Comparison of ENCODE assay signal across 17 cellular contexts in the genomic region with DNA sequence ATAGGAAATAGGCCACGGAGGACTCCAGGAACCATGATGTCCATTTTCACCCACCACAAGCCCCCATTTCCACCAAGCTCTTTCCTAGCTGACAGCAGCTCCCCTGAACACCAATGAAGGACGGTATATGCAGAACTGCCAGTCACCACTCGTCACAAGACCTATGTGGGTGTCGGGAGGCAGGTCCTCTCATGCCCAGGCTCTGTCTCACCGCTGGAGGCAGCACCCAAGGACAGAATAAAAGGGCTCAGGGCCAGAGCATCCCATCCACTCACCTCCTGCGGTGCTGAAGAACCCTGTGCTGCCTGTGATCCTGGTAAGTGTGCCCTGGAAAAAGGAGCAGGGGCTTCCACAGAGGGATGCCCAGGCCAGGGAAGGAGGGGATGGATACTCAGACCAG. TPM values are rescaled to one million over a fixed set of nuclear protein-coding genes. Genes with fewer than 3 reads are reported as not detected.
"Had no signal": no experiment of that assay in that cellular context is flagged by ENCODE, and none has a peak within 500 bp of the region (broad histone marks: within the 10 kb centered on the region; RNA-seq: fewer than 3 reads in every experiment).

A gene with protein sequence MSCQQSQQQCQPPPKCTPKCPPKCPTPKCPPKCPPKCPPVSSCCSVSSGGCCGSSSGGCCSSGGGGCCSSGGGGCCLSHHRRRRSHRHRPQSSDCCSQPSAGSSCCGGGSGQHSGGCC (plus strand): TSS at position 266 of the 400 bp plus-strand sequence. CDS start 1,232 bp downstream, outside the sequence.

- H3K36me3 ChIP-seq: ascending aorta, thyroid gland had no signal

- H3K27me3 ChIP-seq: ascending aorta, thyroid gland had no signal

- ATAC-seq: natural killer cell treated with Interleukin-12 subunit alpha and Interleukin-12 subunit beta and Interleukin-15 and Interleukin-18, amount 100 ng/mL, for 72 hours; stimulated activated memory B cell treated with anti-CD40 and anti-IgM and Interleukin-4, amounts not matched to agents 10 μg/mL and 1 μg/mL and 100 μg/mL, for 72 hours had no signal

- H3K4me1 Mint-ChIP-seq: activated naive CD4-positive, alpha-beta T cell treated with anti-CD3 and anti-CD28 coated beads, Interleukin-2, amount 10 ng/mL, durations not matched to agents 7 days and 5 days; endodermal cell; stimulated activated memory B cell treated with anti-CD40 and anti-IgM and Interleukin-4, amounts not matched to agents 10 μg/mL and 1 μg/mL and 100 μg/mL, for 72 hours had no signal

- H3K27ac ChIP-seq: ascending aorta, thyroid gland had no signal

- H3K36me3 Mint-ChIP-seq: activated naive CD4-positive, alpha-beta T cell treated with anti-CD3 and anti-CD28 coated beads, Interleukin-2, amount 10 ng/mL, durations not matched to agents 7 days and 5 days; natural killer cell treated with Interleukin-12 subunit alpha and Interleukin-12 subunit beta and Interleukin-15 and Interleukin-18, amount 100 ng/mL, for 72 hours; stimulated activated memory B cell treated with anti-CD40 and anti-IgM and Interleukin-4, amounts not matched to agents 10 μg/mL and 1 μg/mL and 100 μg/mL, for 72 hours had no signal

- H3K4me1 ChIP-seq: ascending aorta, thyroid gland had no signal

- H3K27ac Mint-ChIP-seq: activated naive CD4-positive, alpha-beta T cell treated with anti-CD3 and anti-CD28 coated beads, Interleukin-2, amount 10 ng/mL, durations not matched to agents 7 days and 5 days; endodermal cell; natural killer cell treated with Interleukin-12 subunit alpha and Interleukin-12 subunit beta and Interleukin-15 and Interleukin-18, amount 100 ng/mL, for 72 hours; stimulated activated memory B cell treated with anti-CD40 and anti-IgM and Interleukin-4, amounts not matched to agents 10 μg/mL and 1 μg/mL and 100 μg/mL, for 72 hours had no signal

- H3K4me3 ChIP-seq: ascending aorta, thyroid gland had no signal

- H3K9me3 Mint-ChIP-seq: activated naive CD4-positive, alpha-beta T cell treated with anti-CD3 and anti-CD28 coated beads, Interleukin-2, amount 10 ng/mL, durations not matched to agents 7 days and 5 days; natural killer cell treated with Interleukin-12 subunit alpha and Interleukin-12 subunit beta and Interleukin-15 and Interleukin-18, amount 100 ng/mL, for 72 hours had no signal

- H3K4me3 Mint-ChIP-seq: activated naive CD4-positive, alpha-beta T cell treated with anti-CD3 and anti-CD28 coated beads, Interleukin-2, amount 10 ng/mL, durations not matched to agents 7 days and 5 days; endodermal cell; natural killer cell treated with Interleukin-12 subunit alpha and Interleukin-12 subunit beta and Interleukin-15 and Interleukin-18, amount 100 ng/mL, for 72 hours; stimulated activated memory B cell treated with anti-CD40 and anti-IgM and Interleukin-4, amounts not matched to agents 10 μg/mL and 1 μg/mL and 100 μg/mL, for 72 hours had no signal

- DNase-seq: activated CD4-positive, alpha-beta T cell treated with anti-CD3 and anti-CD28 coated beads for 1 hour; activated CD4-positive, alpha-beta T cell treated with anti-CD3 and anti-CD28 coated beads, Interleukin-2, amount 50 U/mL, for 4 hours; activated naive CD4-positive, alpha-beta T cell treated with anti-CD3 and anti-CD28 coated beads, Interleukin-2, amount 10 ng/mL, durations not matched to agents 7 days and 5 days; endodermal cell; erythroblast; thyroid gland had no signal

RNA-seq across cellular contexts. Expression of the gene that starts here (rescaled TPM):
- total RNA-seq: ascending aorta; chondrocyte; dermis microvascular lymphatic vessel endothelial cell; endodermal cell; glomerular endothelial cell; liver; mesenteric fat pad; natural killer cell treated with Interleukin-12 subunit alpha and Interleukin-12 subunit beta and Interleukin-15 and Interleukin-18, amount 100 ng/mL, for 72 hours; renal cortical epithelial cell; T-helper 2 cell treated with Interferon-gamma antibody and Interleukin-4, amounts not matched to agents 100 ng/mL and 5 ng/mL, for 36 hours; thyroid gland; urinary bladder had no signal
- polyA plus RNA-seq: liver, urinary bladder had no signal
